Comparison of ENCODE assay signal across 20 cellular contexts in the genomic region with DNA sequence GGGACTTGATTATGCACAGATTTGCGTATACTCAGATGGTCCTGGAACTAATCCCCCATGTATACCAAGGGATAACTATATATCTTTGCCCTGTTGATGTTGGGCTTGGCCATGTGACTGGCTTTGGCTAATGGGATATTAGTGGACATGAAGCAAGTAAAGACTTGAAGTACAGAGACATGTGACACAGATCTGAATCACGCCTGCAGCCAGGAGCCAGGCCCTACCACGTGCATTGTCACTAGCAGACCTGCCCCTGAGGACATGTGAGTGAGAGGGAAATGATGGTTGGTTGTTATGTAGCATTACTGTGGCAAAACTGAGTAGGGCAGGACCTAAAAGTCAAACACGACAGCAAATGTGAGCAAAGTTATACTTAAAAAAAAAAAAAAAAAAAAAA.
DNase-seq lines count a peak whose midpoint lies in the region; ATAC-seq and TF ChIP-seq lines count a peak whose summit lies in the region.
"Had no signal": no experiment of that assay in that cellular context is flagged by ENCODE, and none has a peak within 500 bp of the region (broad histone marks: within the 10 kb centered on the region; RNA-seq: fewer than 3 reads in every experiment).

No MANE protein-coding gene starts in this region.

- DNase-seq in ELR (ENCODE audit: low read depth) (peak; percentile 3), NCI-H82 treated with DMSO at 0.1 percent for 48 hours (lab: John Stamatoyannopoulos, UW; ENCODE audit: unreplicated experiment) (peak; percentile 64), WTC11 (ENCODE audit: low spot score) (no peak), foreskin keratinocyte (peak; percentile 14 to 36), NCI-H2227 treated with DMSO at 0.1 percent for 48 hours (lab: John Stamatoyannopoulos, UW) (no peak)
- DNase-seq in central memory CD4-positive, alpha-beta T cell = no peak
- DNase-seq: CD4-positive, CD25-positive, alpha-beta regulatory T cell; COR-L47; DMS79; Kasumi-1; MM.1S; NCI-H1048; NCI-H1417 treated with DMSO at 0.1 percent for 48 hours; NCI-H187; NCI-H69 had no signal

- CTCF ChIA-PET in WTC11 (lab: Charles Lee) = no interaction called here

- H3K4me1 ChIP-seq in foreskin keratinocyte = no peaks in the 10 kb centered on the region
- H3K4me1 ChIP-seq: SJSA1 had no signal

- H3K36me3 Mint-ChIP-seq in WTC11 = peaks cover 7% of the 10 kb centered on the region

- no peak for TF ChIP-seq CTCF in WTC11 (IDR thresholded peaks at IDR 0.05)
- no peak for TF ChIP-seq CTCF in foreskin keratinocyte (conservative IDR thresholded peaks at IDR 0.05)

- H3K9me3 Mint-ChIP-seq in WTC11 = peaks cover 4% of the 10 kb centered on the region; the same call in 1 of the 2 replicates
- H3K9me3 Mint-ChIP-seq: T-helper 1 cell treated with Interleukin-12 subunit alpha and Interleukin-12 subunit beta and Interleukin-4 antibody, amounts not matched to agents 30 μg/mL and 1 μg/mL, for 36 hours had no signal

- no peak overlapping the region for H3K27ac Mint-ChIP-seq in WTC11
- H3K27ac Mint-ChIP-seq: GM23338; T-helper 1 cell treated with Interleukin-12 subunit alpha and Interleukin-12 subunit beta and Interleukin-4 antibody, amounts not matched to agents 30 μg/mL and 1 μg/mL, for 36 hours had no signal

- no peak for ATAC-seq in WTC11
- ATAC-seq in foreskin keratinocyte = peak; percentile 77
- no peak for ATAC-seq in GM18873 (IDR thresholded peaks at IDR 0.05; ENCODE audit: low FRiP score, unreplicated experiment)
- ATAC-seq: GM23338, HCT116 had no signal

- H3K4me1 Mint-ChIP-seq in WTC11 = peaks cover 62% of the 10 kb centered on the region

- H3K27me3 Mint-ChIP-seq in WTC11 (ENCODE audit: low read depth) = no peaks in the 10 kb centered on the region
- H3K27me3 Mint-ChIP-seq: CD4-positive, CD25-positive, alpha-beta regulatory T cell had no signal

- H3K4me3 Mint-ChIP-seq in WTC11 = no peak overlapping the region
- H3K4me3 Mint-ChIP-seq: CD4-positive, CD25-positive, alpha-beta regulatory T cell; GM23338; T-helper 1 cell treated with Interleukin-12 subunit alpha and Interleukin-12 subunit beta and Interleukin-4 antibody, amounts not matched to agents 30 μg/mL and 1 μg/mL, for 36 hours had no signal

- no peaks in the 10 kb centered on the region for H3K27me3 ChIP-seq in foreskin keratinocyte
- H3K27me3 ChIP-seq: SJSA1 had no signal

- POLR2A ChIA-PET in WTC11 (lab: Charles Lee) = interaction anchor here (0.6 kb wide), 1 partner anchor 612 kb away, joined by 3 read pairs; no protein-coding TSS in a partner anchor

- no peak overlapping the region for H3K27ac ChIP-seq in foreskin keratinocyte
- H3K27ac ChIP-seq: SJSA1 had no signal

TF ChIP-seq in WTC11, 78 proteins besides CTCF, POLR2A, EP300 and RAD21:
- TF ChIP-seq, protein P1, sequence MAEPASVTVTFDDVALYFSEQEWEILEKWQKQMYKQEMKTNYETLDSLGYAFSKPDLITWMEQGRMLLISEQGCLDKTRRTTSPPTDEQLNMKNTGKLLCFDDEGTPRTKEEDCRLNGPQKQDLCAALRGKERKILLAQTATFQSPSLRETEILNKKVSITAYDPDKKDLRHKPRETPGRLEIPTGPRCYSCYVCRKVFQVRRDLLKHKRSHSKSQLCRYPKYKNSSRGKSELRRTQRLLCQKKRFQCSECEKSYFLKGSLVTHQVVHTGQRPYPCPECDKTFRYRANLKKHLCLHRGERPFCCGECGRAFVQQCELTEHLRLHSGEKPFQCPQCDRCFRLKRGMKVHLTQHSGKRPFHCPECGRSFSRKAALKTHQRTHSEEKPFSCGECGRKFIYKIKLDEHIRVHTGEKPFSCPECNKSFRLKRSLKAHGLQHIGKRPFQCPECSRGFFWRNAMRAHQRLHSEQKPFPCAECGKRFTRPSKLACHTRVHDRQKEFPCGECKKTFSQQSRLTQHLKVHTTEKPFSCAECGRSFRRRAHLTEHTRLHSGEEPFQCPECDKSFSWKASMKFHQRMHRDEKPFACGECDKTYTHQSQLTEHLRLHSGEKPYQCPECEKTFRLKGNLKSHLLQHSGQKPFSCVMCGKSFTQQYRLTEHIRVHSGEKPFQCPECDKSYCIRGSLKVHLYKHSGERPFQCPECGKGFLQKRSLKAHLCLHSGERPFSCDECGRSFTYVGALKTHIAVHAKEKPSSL (CRISPR knock-in tag; conservative IDR thresholded peaks at IDR 0.05) = no peak
- 0 out of 2 replicates have a peak, but pooled peaks have one; percentile 21 for TF ChIP-seq USF2 (CRISPR knock-in tag; IDR thresholded peaks at IDR 0.05)
- no peak for TF ChIP-seq STAT6 (CRISPR knock-in tag; conservative IDR thresholded peaks at IDR 0.05; ENCODE audit: low read depth)
TF ChIP-seq in WTC11: peak in this region for 1.

Comparison
In these comparisons a context has a peak if more than half of its experiments do, and no peak if none do; other contexts are left out.
1. DNase-seq: peak in ELR (single experiment), NCI-H82 treated with DMSO at 0.1 percent for 48 hours (single experiment) and foreskin keratinocyte (2 of 2); none in WTC11 (single experiment), NCI-H2227 treated with DMSO at 0.1 percent for 48 hours (single experiment) and central memory CD4-positive, alpha-beta T cell (single experiment).